Comparison of ENCODE assay signal across 24 cellular contexts in the genomic region with DNA sequence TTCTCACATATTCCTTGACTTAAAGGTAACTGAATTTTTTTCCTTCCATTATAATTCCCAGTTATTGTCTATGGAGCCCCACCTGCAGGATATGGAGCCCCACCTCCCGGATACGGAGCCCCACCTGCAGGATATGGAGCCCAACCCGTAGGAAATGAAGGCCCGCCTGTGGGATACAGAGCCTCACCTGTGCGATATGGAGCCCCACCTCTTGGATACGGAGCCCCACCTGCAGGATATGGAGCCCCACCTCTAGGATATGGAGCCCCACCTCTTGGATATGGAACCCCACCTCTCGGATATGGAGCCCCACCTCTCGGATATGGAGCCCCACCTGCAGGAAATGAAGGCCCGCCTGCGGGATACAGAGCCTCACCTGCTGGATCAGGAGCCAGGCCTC. TPM values are rescaled to one million over a fixed set of nuclear protein-coding genes. Genes with fewer than 3 reads are reported as not detected.
"Had no signal": no experiment of that assay in that cellular context is flagged by ENCODE, and none has a peak within 500 bp of the region (broad histone marks: within the 10 kb centered on the region; RNA-seq: fewer than 3 reads in every experiment).

No MANE protein-coding gene starts in this region.

- ATAC-seq: Panc1, PC-3, T-cell had no signal

- H3K9ac ChIP-seq: SK-N-SH had no signal

- H3K9me2 ChIP-seq: SK-N-SH had no signal

- DNase-seq: KBM-7, MV-4-11, NCI-H1048, NCI-H1105, NCI-H1417, NCI-H1436 treated with DMSO at 0.1 percent for 48 hours, NCI-H187 treated with DMSO at 0.1 percent for 48 hours, NCI-H2029 treated with DMSO at 0.1 percent for 48 hours, NCI-H2107, NCI-H2227 treated with DMSO at 0.1 percent for 48 hours, NCI-H524 treated with DMSO at 0.1 percent for 48 hours, NCI-H69, NCI-H774, PC-3, SHP77, SK-N-SH, SW 1271, T-cell had no signal

- H3K4me3 Mint-ChIP-seq: T-cell had no signal

- H3K27me3 Mint-ChIP-seq: T-cell had no signal

- H3K27ac Mint-ChIP-seq: T-cell had no signal

- H3K27ac ChIP-seq: RWPE1 had no signal

- H3K4me2 ChIP-seq: SK-N-SH had no signal

- H3K9me3 Mint-ChIP-seq: T-cell had no signal

- H3K9me3 ChIP-seq: SK-N-SH had no signal

- H3K36me3 Mint-ChIP-seq: T-cell had no signal

RNA-seq across cellular contexts. Expression of a gene that starts 28.1 kb away (rescaled TPM):
- total RNA-seq: HT-29, LHCN-M2, SK-MEL-5 had no signal

RNA-seq across cellular contexts. Expression of a gene that starts 47.3 kb away (rescaled TPM):
- total RNA-seq: MCF 10A had no signal

RNA-seq across cellular contexts. Expression of a gene that starts 57.5 kb away (rescaled TPM):
- total RNA-seq: HT-29, LHCN-M2 had no signal
